Comparison of ENCODE assay signal across 1 cellular context in genomic region chr6:36925809-36926208, GRCh38.
A peak's percentile ranks its signal among the peaks of the same experiment; 100 is the strongest.
TF ChIP-seq lines count a peak whose summit lies in the region.

No MANE protein-coding gene starts in this region.

TF ChIP-seq in GM12878, 131 proteins besides CTCF, POLR2A, EP300 and RAD21:
- TF ChIP-seq, protein P1, sequence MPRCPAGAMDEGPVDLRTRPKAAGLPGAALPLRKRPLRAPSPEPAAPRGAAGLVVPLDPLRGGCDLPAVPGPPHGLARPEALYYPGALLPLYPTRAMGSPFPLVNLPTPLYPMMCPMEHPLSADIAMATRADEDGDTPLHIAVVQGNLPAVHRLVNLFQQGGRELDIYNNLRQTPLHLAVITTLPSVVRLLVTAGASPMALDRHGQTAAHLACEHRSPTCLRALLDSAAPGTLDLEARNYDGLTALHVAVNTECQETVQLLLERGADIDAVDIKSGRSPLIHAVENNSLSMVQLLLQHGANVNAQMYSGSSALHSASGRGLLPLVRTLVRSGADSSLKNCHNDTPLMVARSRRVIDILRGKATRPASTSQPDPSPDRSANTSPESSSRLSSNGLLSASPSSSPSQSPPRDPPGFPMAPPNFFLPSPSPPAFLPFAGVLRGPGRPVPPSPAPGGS (IDR thresholded peaks at IDR 0.05; ENCODE audit: borderline replicate concordance, insufficient read depth, low read depth, low read length, poor library complexity, severe bottlenecking) = peak; percentile 27
- TF ChIP-seq IRF4 (IDR thresholded peaks at IDR 0.05; ENCODE audit: low read depth, low read length) (peak; percentile 73; the same call in 1 of the 2 replicates), HDAC2 (IDR thresholded peaks at IDR 0.05) (no peak), ATF2 (IDR thresholded peaks at IDR 0.05; ENCODE audit: low read length) (peak; percentile 51), BACH1 (IDR thresholded peaks at IDR 0.05; ENCODE audit: borderline replicate concordance) (no peak), KLF5 (IDR thresholded peaks at IDR 0.05; ENCODE audit: partially characterized antibody) (no peak), TCF12 (IDR thresholded peaks at IDR 0.05; ENCODE audit: low read depth, low read length) (no peak), NFIC (IDR thresholded peaks at IDR 0.05; ENCODE audit: low read depth, low read length) (0 out of 2 replicates have a peak, but pooled peaks have one; percentile 29), IKZF1 (conservative IDR thresholded peaks at IDR 0.05) (no peak), FOXM1 (IDR thresholded peaks at IDR 0.05; ENCODE audit: low read depth, low read length) (0 out of 2 replicates have a peak, but pooled peaks have one; percentile 35), YBX1 (IDR thresholded peaks at IDR 0.05) (no peak), TCF7 (IDR thresholded peaks at IDR 0.05; ENCODE audit: borderline replicate concordance) (peak; percentile 87), BRCA1 (IDR thresholded peaks at IDR 0.05; ENCODE audit: low read depth, low read length) (no peak), NFYA (IDR thresholded peaks at IDR 0.05; ENCODE audit: borderline replicate concordance, low read depth, low read length) (no peak), HDGF (IDR thresholded peaks at IDR 0.05) (no peak), JUNB (IDR thresholded peaks at IDR 0.05) (peak; percentile 74), RUNX3 (IDR thresholded peaks at IDR 0.05; ENCODE audit: low read length) (peak; percentile 76), MXI1 (IDR thresholded peaks at IDR 0.05; ENCODE audit: low read depth, low read length) (no peak), SUZ12 (IDR thresholded peaks at IDR 0.05; ENCODE audit: unreplicated experiment) (no peak), GABPA (IDR thresholded peaks at IDR 0.05; ENCODE audit: low read depth) (no peak), RCOR1 (conservative IDR thresholded peaks at IDR 0.05; ENCODE audit: low read depth, low read length) (no peak), MTA3 (IDR thresholded peaks at IDR 0.05; ENCODE audit: borderline replicate concordance, low read length) (0 out of 2 replicates have a peak, but pooled peaks have one; percentile 56), SMARCA5 (IDR thresholded peaks at IDR 0.05) (no peak)
- TF ChIP-seq, protein P2, sequence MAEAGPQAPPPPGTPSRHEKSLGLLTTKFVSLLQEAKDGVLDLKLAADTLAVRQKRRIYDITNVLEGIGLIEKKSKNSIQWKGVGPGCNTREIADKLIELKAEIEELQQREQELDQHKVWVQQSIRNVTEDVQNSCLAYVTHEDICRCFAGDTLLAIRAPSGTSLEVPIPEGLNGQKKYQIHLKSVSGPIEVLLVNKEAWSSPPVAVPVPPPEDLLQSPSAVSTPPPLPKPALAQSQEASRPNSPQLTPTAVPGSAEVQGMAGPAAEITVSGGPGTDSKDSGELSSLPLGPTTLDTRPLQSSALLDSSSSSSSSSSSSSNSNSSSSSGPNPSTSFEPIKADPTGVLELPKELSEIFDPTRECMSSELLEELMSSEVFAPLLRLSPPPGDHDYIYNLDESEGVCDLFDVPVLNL (IDR thresholded peaks at IDR 0.05; ENCODE audit: low read depth, low read length) = no peak
